In the genomic region with DNA sequence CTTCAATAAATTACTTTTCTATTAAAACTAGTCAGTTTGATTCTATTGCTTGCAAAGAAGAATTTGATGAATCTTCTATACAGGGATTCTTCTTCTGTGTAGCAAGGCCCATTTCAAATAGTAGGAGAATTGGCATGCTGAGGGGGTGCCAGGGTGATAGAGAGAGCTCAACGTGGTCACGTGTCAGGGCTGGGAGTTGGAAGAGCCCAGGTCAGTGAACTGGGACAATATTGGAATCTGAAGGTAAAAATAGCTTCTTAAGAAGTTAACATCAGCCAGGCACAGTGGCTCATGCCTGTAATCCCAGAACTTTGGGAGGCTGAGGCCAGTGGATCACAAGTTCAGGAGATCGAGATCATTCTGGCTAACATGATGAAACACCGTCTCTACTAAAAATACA, we compare ENCODE assay signal across 3 cellular contexts.
"Had no signal": no experiment of that assay in that cellular context is flagged by ENCODE, and none has a peak within 500 bp of the region (broad histone marks: within the 10 kb centered on the region; RNA-seq: fewer than 3 reads in every experiment).

No MANE protein-coding gene starts in this region.

- ATAC-seq: GM23338 had no signal

- DNase-seq: H9, HCEC 1CT had no signal

- H3K4me3 ChIP-seq: GM23338 had no signal
